Comparison of ENCODE assay signal across 8 cellular contexts in genomic region chr3:88059380-88060160, GRCh38. TPM values are rescaled to one million over a fixed set of nuclear protein-coding genes. Genes with fewer than 3 reads are reported as not detected.
DNase-seq lines count a peak whose midpoint lies in the region; ATAC-seq and TF ChIP-seq lines count a peak whose summit lies in the region.

No MANE protein-coding gene starts in this region.

- H2AK5ac ChIP-seq in mesenchymal stem cell (ENCODE audit: low read length, severe bottlenecking) = no peak overlapping the region

- peak overlapping the region; percentile 96 for H3K4me3 ChIP-seq in PC-3 (ENCODE audit: low read length)
- peak overlapping the region; percentile 83 to 98 for H3K4me3 ChIP-seq in mesenchymal stem cell (ENCODE audit: insufficient read depth in 1 of 2, low read depth in 1 of 2, low read length in 2 of 2)
- H3K4me3 ChIP-seq in upper lobe of right lung = peak overlapping the region; percentile 96

- H2BK5ac ChIP-seq in mesenchymal stem cell (ENCODE audit: low read depth, low read length, poor library complexity, severe bottlenecking) = peak overlapping the region; percentile 1

- H3K4me2 ChIP-seq in PC-3 (ENCODE audit: low read length) = peak overlapping the region; percentile 95
- peak overlapping the region; percentile 81 for H3K4me2 ChIP-seq in mesenchymal stem cell (ENCODE audit: low read length, poor library complexity, severe bottlenecking)

- no peaks in the 10 kb centered on the region for H3K9me2 ChIP-seq in PC-3 (replicated peaks; ENCODE audit: low read length)

- H4K8ac ChIP-seq in mesenchymal stem cell (ENCODE audit: low read length) = peak overlapping the region; percentile 59

- peak overlapping the region; percentile 37 to 84 for H3K4ac ChIP-seq in mesenchymal stem cell (ENCODE audit: low read depth in 1 of 2, low read length in 2 of 2)

- ATAC-seq in PC-3 = peak; percentile 7
- ATAC-seq in upper lobe of right lung = peak; percentile 3

- peaks cover 30% of the 10 kb centered on the region for H3K36me3 Mint-ChIP-seq in T-helper 1 cell treated with Interleukin-12 subunit alpha and Interleukin-12 subunit beta and Interleukin-4 antibody, amounts not matched to agents 30 μg/mL and 1 μg/mL, for 36 hours (ENCODE audit: low read depth)
- peaks cover 38% of the 10 kb centered on the region for H3K36me3 Mint-ChIP-seq in dendritic cell treated with granulocyte-macrophage colony-stimulating factor and Interleukin-4, amounts not matched to agents 40 ng/mL and 50 ng/mL, for 4 days (ENCODE audit: low read depth)

- peaks cover 84% of the 10 kb centered on the region for H3K79me2 ChIP-seq in PC-3 (ENCODE audit: low read length)

- peak overlapping the region; percentile 93 for H3K4me3 Mint-ChIP-seq in T-helper 1 cell treated with Interleukin-12 subunit alpha and Interleukin-12 subunit beta and Interleukin-4 antibody, amounts not matched to agents 30 μg/mL and 1 μg/mL, for 36 hours
- peak overlapping the region; percentile 96 for H3K4me3 Mint-ChIP-seq in dendritic cell treated with granulocyte-macrophage colony-stimulating factor and Interleukin-4, amounts not matched to agents 40 ng/mL and 50 ng/mL, for 4 days

- H2BK120ac ChIP-seq in mesenchymal stem cell (ENCODE audit: low read depth, low read length) = peak overlapping the region; percentile 55

- no peak for DNase-seq in T-helper 1 cell
- peak; percentile 20 for DNase-seq in HEK293T (ENCODE audit: extremely low spot score)
- DNase-seq in PC-3 = peak; percentile 35
- DNase-seq in mesenchymal stem cell = peak; percentile 25
- no peak for DNase-seq in upper lobe of right lung
- DNase-seq in activated CD8-positive, alpha-beta memory T cell treated with anti-CD3 and anti-CD28 coated beads, Interleukin-2, amount 50 U/mL, for 4 hours = no peak

- CTCF ChIA-PET in HEK293T (lab: Yijun Ruan, JAX) (interaction anchor here (0.5 to 0.6 kb wide), 3 partner anchors 385 to 1284 kb away, joined by 3 to 9 read pairs (median 4); no protein-coding TSS in a partner anchor), PC-3 (lab: Charles Lee) (no interaction called here)

- intact Hi-C loops in PC-3 (cut with micrococcal nuclease) = loop anchor here (1.0 to 2.0 kb wide), 2 partner anchors 27 to 90 kb away; partner anchors contain the start of gene C3orf38
- intact Hi-C loops in dendritic cell treated with granulocyte-macrophage colony-stimulating factor and Interleukin-4, amounts not matched to agents 40 ng/mL and 50 ng/mL, for 4 days (cut with micrococcal nuclease) = loop anchor here (1.0 to 5.0 kb wide), 4 partner anchors 29 to 832 kb away; partner anchors contain the start of gene CHMP2B
- intact Hi-C loops in upper lobe of right lung (cut with DNase I) = no loop called here

- peak overlapping the region in 1 of 2 experiments; percentile 99 for H3K23ac ChIP-seq in mesenchymal stem cell (ENCODE audit: low read length in 2 of 2)

- H3K9me3 Mint-ChIP-seq in T-helper 1 cell treated with Interleukin-12 subunit alpha and Interleukin-12 subunit beta and Interleukin-4 antibody, amounts not matched to agents 30 μg/mL and 1 μg/mL, for 36 hours = no peaks in the 10 kb centered on the region
- H3K9me3 Mint-ChIP-seq in dendritic cell treated with granulocyte-macrophage colony-stimulating factor and Interleukin-4, amounts not matched to agents 40 ng/mL and 50 ng/mL, for 4 days = no peaks in the 10 kb centered on the region

- H3K36me3 ChIP-seq in PC-3 (ENCODE audit: low read depth, low read length) (peaks cover 22% of the 10 kb centered on the region), mesenchymal stem cell (ENCODE audit: control insufficient read depth in 1 of 2, insufficient read depth in 2 of 2, low read depth in 1 of 2, low read length in 2 of 2) (peaks cover 6 to 29% of the 10 kb centered on the region in 2 experiments), upper lobe of right lung (peaks cover 21% of the 10 kb centered on the region)

- peak overlapping the region; percentile 96 for H3K27ac Mint-ChIP-seq in T-helper 1 cell treated with Interleukin-12 subunit alpha and Interleukin-12 subunit beta and Interleukin-4 antibody, amounts not matched to agents 30 μg/mL and 1 μg/mL, for 36 hours
- H3K27ac Mint-ChIP-seq in dendritic cell treated with granulocyte-macrophage colony-stimulating factor and Interleukin-4, amounts not matched to agents 40 ng/mL and 50 ng/mL, for 4 days = peak overlapping the region; percentile 92

- H2BK12ac ChIP-seq in mesenchymal stem cell (ENCODE audit: low read length in 2 of 2) = peak overlapping the region in 1 of 2 experiments; percentile 8

- peaks cover 40% of the 10 kb centered on the region for H4K20me1 ChIP-seq in PC-3 (ENCODE audit: low read length)

- H3K27me3 Mint-ChIP-seq in T-helper 1 cell treated with Interleukin-12 subunit alpha and Interleukin-12 subunit beta and Interleukin-4 antibody, amounts not matched to agents 30 μg/mL and 1 μg/mL, for 36 hours (ENCODE audit: low read depth) = no peaks in the 10 kb centered on the region
- H3K27me3 Mint-ChIP-seq in dendritic cell treated with granulocyte-macrophage colony-stimulating factor and Interleukin-4, amounts not matched to agents 40 ng/mL and 50 ng/mL, for 4 days = no peaks in the 10 kb centered on the region

- H3K14ac ChIP-seq in mesenchymal stem cell (ENCODE audit: low read length in 2 of 2) = peak overlapping the region in 1 of 2 experiments; percentile 22

- POLR2A ChIA-PET in HEK293T (lab: Yijun Ruan, JAX) (interaction anchor here (0.6 to 2.0 kb wide), 8 partner anchors 10 to 90 kb away, joined by 3 to 10 read pairs (median 4); partner anchors contain the start of gene C3orf38), PC-3 (lab: Charles Lee; ENCODE audit: unreplicated experiment) (interaction anchor here (0.6 to 1.0 kb wide), 2 partner anchors 28 to 54 kb away, joined by 3 to 4 read pairs; no protein-coding TSS in a partner anchor)

- 0 out of 2 replicates have a peak overlapping the region, but pooled peaks have one; percentile 13 for H3K27ac ChIP-seq in PC-3 (ENCODE audit: low read length)
- peak overlapping the region; percentile 30 for H3K27ac ChIP-seq in mesenchymal stem cell (ENCODE audit: low read length, poor library complexity, severe bottlenecking)
- peak overlapping the region; percentile 97 for H3K27ac ChIP-seq in upper lobe of right lung

- peak overlapping the region; percentile 84 to 99 for H3K18ac ChIP-seq in mesenchymal stem cell (ENCODE audit: low read depth in 1 of 2, low read length in 2 of 2)

- peaks cover 29% of the 10 kb centered on the region for H3K4me1 ChIP-seq in PC-3 (ENCODE audit: insufficient read depth, low read length)
- no peaks in the 10 kb centered on the region for H3K4me1 ChIP-seq in mesenchymal stem cell (ENCODE audit: control insufficient read depth, insufficient read depth, low read depth, low read length)
- peaks cover 26% of the 10 kb centered on the region for H3K4me1 ChIP-seq in upper lobe of right lung

- H2AFZ ChIP-seq in PC-3 (ENCODE audit: low read length) (peak overlapping the region; percentile 90), mesenchymal stem cell (ENCODE audit: low read depth, low read length) (peak overlapping the region; percentile 95)

- BruUV-seq in PC-3 (replicated peaks; lab: Mats Ljungman, UMichigan) = TSS peak; percentile 33

- peak overlapping the region; percentile 84 for H3K9ac ChIP-seq in PC-3 (ENCODE audit: low read length)
- H3K9ac ChIP-seq in mesenchymal stem cell (ENCODE audit: low read length) = peak overlapping the region; percentile 97

- H2BK15ac ChIP-seq in mesenchymal stem cell (ENCODE audit: low read depth, poor library complexity, severe bottlenecking) = peak overlapping the region; percentile 60

- H3K27me3 ChIP-seq in PC-3 (ENCODE audit: low read length) = no peaks in the 10 kb centered on the region
- no peaks in the 10 kb centered on the region for H3K27me3 ChIP-seq in mesenchymal stem cell (ENCODE audit: control insufficient read depth in 1 of 2, insufficient read depth in 1 of 2, low read length in 2 of 2)
- H3K27me3 ChIP-seq in upper lobe of right lung = no peaks in the 10 kb centered on the region

- peak overlapping the region; percentile 79 for H4K91ac ChIP-seq in mesenchymal stem cell (ENCODE audit: low read length)

- no peaks in the 10 kb centered on the region for H3F3A ChIP-seq in PC-3 (ENCODE audit: low read length, unreplicated experiment)

- WGBS in mesenchymal stem cell = under 1% methylated on average over 30 of the region's 45 CpGs

- TF ChIP-seq CTCF in PC-3 (conservative IDR thresholded peaks at IDR 0.05; ENCODE audit: low read depth, low read length) (no peak), upper lobe of right lung (IDR thresholded peaks at IDR 0.05) (no peak)

- peaks cover 6% of the 10 kb centered on the region for H3K79me1 ChIP-seq in mesenchymal stem cell (replicated peaks; ENCODE audit: low read length, poor library complexity, severe bottlenecking)

- H3K9me3 ChIP-seq in PC-3 (ENCODE audit: low read length) (no peaks in the 10 kb centered on the region), mesenchymal stem cell (ENCODE audit: control insufficient read depth, low read length) (no peaks in the 10 kb centered on the region), upper lobe of right lung (no peaks in the 10 kb centered on the region)

- H3K4me1 Mint-ChIP-seq in T-helper 1 cell treated with Interleukin-12 subunit alpha and Interleukin-12 subunit beta and Interleukin-4 antibody, amounts not matched to agents 30 μg/mL and 1 μg/mL, for 36 hours (ENCODE audit: low read depth) = peaks cover 44% of the 10 kb centered on the region
- H3K4me1 Mint-ChIP-seq in dendritic cell treated with granulocyte-macrophage colony-stimulating factor and Interleukin-4, amounts not matched to agents 40 ng/mL and 50 ng/mL, for 4 days (ENCODE audit: low read depth) = peaks cover 43% of the 10 kb centered on the region

TF ChIP-seq in HEK293T, 16 proteins besides CTCF, POLR2A, EP300 and RAD21:
- TF ChIP-seq L3MBTL2 (conservative IDR thresholded peaks at IDR 0.05) (0 out of 2 replicates have a peak, but pooled peaks have one; percentile 20), TARDBP (IDR thresholded peaks at IDR 0.05) (no peak)

RNA-seq across cellular contexts. Expression of gene ZNF654, which starts 0.5 kb away (rescaled TPM):
- total RNA-seq in PC-3 (2014; rRNA removed) (5.0 and 6.9 TPM in 2 replicates), upper lobe of right lung (20.6 TPM)
- polyA plus RNA-seq in mesenchymal stem cell (2013, experiment 1 of 2) = 5.9 TPM
- polyA plus RNA-seq in mesenchymal stem cell (2013, experiment 2 of 2) = 6.1 TPM

RNA-seq across cellular contexts. Expression of gene CGGBP1, which starts 0.8 kb away (rescaled TPM):
- total RNA-seq in PC-3 (2014; rRNA removed) (27.0 and 37.1 TPM in 2 replicates), upper lobe of right lung (79.2 TPM)
- 45.7 TPM for polyA plus RNA-seq in mesenchymal stem cell (2013, experiment 1 of 2)
- polyA plus RNA-seq in mesenchymal stem cell (2013, experiment 2 of 2) = 46.2 TPM

Comparison
In these comparisons a context has a peak if more than half of its experiments do, and no peak if none do; other contexts are left out.
1. DNase-seq: peak in HEK293T (single experiment), PC-3 (single experiment) and mesenchymal stem cell (single experiment); none in T-helper 1 cell (0 of 5), upper lobe of right lung (single experiment) and activated CD8-positive, alpha-beta memory T cell treated with anti-CD3 and anti-CD28 coated beads, Interleukin-2, amount 50 U/mL, for 4 hours (single experiment).
2. H3K27ac ChIP-seq: peak in every context shown above with its lines; median percentile 97 in upper lobe of right lung; 30 in mesenchymal stem cell; 13 in PC-3.
3. Peak in every context shown above with its lines, with median percentiles within 50 percentile points of each other: H3K4me3 ChIP-seq.